ENCODE assay signal across 16 cellular contexts in genomic region chr12:67885370-67886169, GRCh38.
DNase-seq lines count a peak whose midpoint lies in the region; ATAC-seq, FAIRE-seq and TF ChIP-seq lines count a peak whose summit lies in the region.
"Had no signal": no experiment of that assay in that cellular context is flagged by ENCODE, and none has a peak within 500 bp of the region (broad histone marks: within the 10 kb centered on the region; RNA-seq: fewer than 3 reads in every experiment).

No MANE protein-coding gene starts in this region.

- H3K79me2 ChIP-seq in osteoblast (ENCODE audit: insufficient read depth, low read length) (no peaks in the 10 kb centered on the region), HepG2 (ENCODE audit: insufficient read depth, low read length) (no peaks in the 10 kb centered on the region)

- H3K4me3 ChIP-seq in AG09309 (ENCODE audit: control insufficient read depth, low read depth, low read length) (no peak overlapping the region), fibroblast of the aortic adventitia (ENCODE audit: low read depth, low read length) (no peak overlapping the region), osteoblast (ENCODE audit: insufficient read depth, low read length) (no peak overlapping the region), HepG2 (replicated peaks in 1 of 3; ENCODE audit: insufficient read depth in 1 of 3, low read depth in 2 of 3, low read length in 3 of 3) (no peak overlapping the region)

- H3K27me3 Mint-ChIP-seq in activated CD8-positive, alpha-beta T cell treated with anti-CD3 and anti-CD28 coated beads, Interleukin-2, amount 10 ng/mL, durations not matched to agents 7 days and 5 days (ENCODE audit: low read depth) = no peaks in the 10 kb centered on the region
- H3K27me3 Mint-ChIP-seq: activated CD8-positive, alpha-beta memory T cell treated with anti-CD3 and anti-CD28 coated beads, Interleukin-2, amount 10 ng/mL, durations not matched to agents 7 days and 5 days had no signal

- in situ Hi-C loops in HepG2 (cut with HindIII; ENCODE audit: extremely low pct_ligation_motif_present, low pct_unique_long_range_greater_than_20kb) = no loop called here

- peaks cover 10% of the 10 kb centered on the region for H3K4me1 ChIP-seq in osteoblast (ENCODE audit: insufficient read depth, low read length)
- H3K4me1 ChIP-seq in HepG2 (ENCODE audit: insufficient read depth, low read length) = no peaks in the 10 kb centered on the region

- H3K27me3 ChIP-seq in osteoblast (ENCODE audit: insufficient read depth, low read length) = no peaks in the 10 kb centered on the region
- H3K27me3 ChIP-seq in HepG2 (ENCODE audit: control insufficient read depth in 1 of 2, insufficient read depth in 2 of 2, low read length in 2 of 2) = no peaks in the 10 kb centered on the region

- 0% methylated on average over 7 of the region's 7 CpGs for WGBS in HepG2 (ENCODE audit: low lambda C conversion rate)

- no peak overlapping the region for H3K4me3 Mint-ChIP-seq in activated CD8-positive, alpha-beta T cell treated with anti-CD3 and anti-CD28 coated beads, Interleukin-2, amount 10 ng/mL, durations not matched to agents 7 days and 5 days
- H3K4me3 Mint-ChIP-seq: activated B cell treated with CpG ODN at 0.5 μM for 24 hours; activated CD8-positive, alpha-beta memory T cell treated with anti-CD3 and anti-CD28 coated beads, Interleukin-2, amount 10 ng/mL, durations not matched to agents 7 days and 5 days; T-helper 1 cell treated with Interleukin-12 subunit alpha and Interleukin-12 subunit beta and Interleukin-4 antibody, amounts not matched to agents 30 μg/mL and 1 μg/mL, for 36 hours had no signal

- H3K9me3 Mint-ChIP-seq in activated CD8-positive, alpha-beta T cell treated with anti-CD3 and anti-CD28 coated beads, Interleukin-2, amount 10 ng/mL, durations not matched to agents 7 days and 5 days (ENCODE audit: insufficient read depth) = no peaks in the 10 kb centered on the region
- H3K9me3 Mint-ChIP-seq: activated B cell treated with CpG ODN at 0.5 μM for 24 hours had no signal

- no peak overlapping the region for H3K27ac Mint-ChIP-seq in activated CD8-positive, alpha-beta T cell treated with anti-CD3 and anti-CD28 coated beads, Interleukin-2, amount 10 ng/mL, durations not matched to agents 7 days and 5 days
- H3K27ac Mint-ChIP-seq: activated B cell treated with CpG ODN at 0.5 μM for 24 hours; activated CD8-positive, alpha-beta memory T cell treated with anti-CD3 and anti-CD28 coated beads, Interleukin-2, amount 10 ng/mL, durations not matched to agents 7 days and 5 days; T-helper 1 cell treated with Interleukin-12 subunit alpha and Interleukin-12 subunit beta and Interleukin-4 antibody, amounts not matched to agents 30 μg/mL and 1 μg/mL, for 36 hours had no signal

- no TSS peak for BruUV-seq in HepG2 (replicated peaks; lab: Mats Ljungman, UMichigan)

- H3K4me1 Mint-ChIP-seq in activated CD8-positive, alpha-beta T cell treated with anti-CD3 and anti-CD28 coated beads, Interleukin-2, amount 10 ng/mL, durations not matched to agents 7 days and 5 days (ENCODE audit: low read depth) = peaks cover 1% of the 10 kb centered on the region
- H3K4me1 Mint-ChIP-seq: activated B cell treated with CpG ODN at 0.5 μM for 24 hours; activated CD8-positive, alpha-beta memory T cell treated with anti-CD3 and anti-CD28 coated beads, Interleukin-2, amount 10 ng/mL, durations not matched to agents 7 days and 5 days had no signal

- H3K9me3 ChIP-seq in osteoblast (ENCODE audit: low read depth, low read length) = no peaks in the 10 kb centered on the region
- H3K9me3 ChIP-seq in HepG2 (ENCODE audit: low read length) = no peaks in the 10 kb centered on the region

- DNase-seq in AG09309 (ENCODE audit: low read depth) (peak; percentile 11), HK-2 (ENCODE audit: unreplicated experiment) (peak; percentile 10), fibroblast of the aortic adventitia (ENCODE audit: low read depth) (peak; percentile 50), osteoblast (ENCODE audit: insufficient read length, low spot score, missing footprints) (no peak), DMS 273 (lab: John Stamatoyannopoulos, UW; ENCODE audit: unreplicated experiment) (no peak), HepG2 (ENCODE audit: low spot score) (no peak)
- no peak for DNase-seq in activated CD8-positive, alpha-beta T cell treated with anti-CD3 and anti-CD28 coated beads, Interleukin-2, amount 10 ng/mL, durations not matched to agents 7 days and 5 days
- DNase-seq: activated B cell treated with CpG ODN at 0.5 μM for 24 hours; activated CD8-positive, alpha-beta memory T cell treated with anti-CD3 and anti-CD28 coated beads, Interleukin-2, amount 10 ng/mL, durations not matched to agents 7 days and 5 days; activated gamma-delta T cell; GF-D8; NCI-H2107; NCI-H748 treated with DMSO at 0.1 percent for 48 hours had no signal

- no peaks in the 10 kb centered on the region for H3K36me3 Mint-ChIP-seq in activated CD8-positive, alpha-beta T cell treated with anti-CD3 and anti-CD28 coated beads, Interleukin-2, amount 10 ng/mL, durations not matched to agents 7 days and 5 days (ENCODE audit: low read depth)
- H3K36me3 Mint-ChIP-seq: activated CD8-positive, alpha-beta memory T cell treated with anti-CD3 and anti-CD28 coated beads, Interleukin-2, amount 10 ng/mL, durations not matched to agents 7 days and 5 days had no signal

- CTCF ChIA-PET in activated CD8-positive, alpha-beta T cell treated with anti-CD3 and anti-CD28 coated beads, Interleukin-2, amount 10 ng/mL, durations not matched to agents 7 days and 5 days (lab: Charles Lee) = no interaction called here
- CTCF ChIA-PET in HepG2 (lab: Yijun Ruan, JAX; ENCODE audit: low intra/inter-chr PET ratio, low total read pairs) = no interaction called here

- TF ChIP-seq RAD21 in HepG2 (CRISPR knock-in tag; IDR thresholded peaks at IDR 0.05) = no peak

- TF ChIP-seq CTCF in AG09309 (IDR thresholded peaks at IDR 0.05; ENCODE audit: control insufficient read depth, insufficient read depth, low read depth, low read length, missing control alignments) = no peak
- no peak for TF ChIP-seq CTCF in fibroblast of the aortic adventitia (IDR thresholded peaks at IDR 0.05; ENCODE audit: insufficient read depth, low read length)
- no peak for TF ChIP-seq CTCF in osteoblast (IDR thresholded peaks at IDR 0.05; ENCODE audit: extremely low read depth, low read depth, low read length)
- TF ChIP-seq CTCF in HepG2 (CRISPR knock-in tag; IDR thresholded peaks at IDR 0.05) = no peak

- TF ChIP-seq EP300 in HepG2 (IDR thresholded peaks at IDR 0.05; ENCODE audit: low read depth in 2 of 2, low read length in 2 of 2) (no peak), HepG2 (CRISPR knock-in tag; IDR thresholded peaks at IDR 0.05; ENCODE audit: borderline replicate concordance) (no peak)

- no peak for FAIRE-seq in HepG2 (lab: Jason Lieb, UNC)

- no peaks in the 10 kb centered on the region for H4K20me1 ChIP-seq in osteoblast (ENCODE audit: insufficient read depth, low read length)
- H4K20me1 ChIP-seq in HepG2 (ENCODE audit: insufficient read depth, low read length) = no peaks in the 10 kb centered on the region

- H3K9ac ChIP-seq in HepG2 (ENCODE audit: insufficient read depth, low read depth, low read length) = no peak overlapping the region

- ATAC-seq in HG02642 (IDR thresholded peaks at IDR 0.05; ENCODE audit: poor library complexity, unreplicated experiment) (no peak), HepG2 (no peak)
- ATAC-seq in activated CD8-positive, alpha-beta T cell treated with anti-CD3 and anti-CD28 coated beads, Interleukin-2, amount 10 ng/mL, durations not matched to agents 7 days and 5 days = no peak
- ATAC-seq: activated CD8-positive, alpha-beta memory T cell treated with anti-CD3 and anti-CD28 coated beads, Interleukin-2, amount 10 ng/mL, durations not matched to agents 7 days and 5 days; Panc1 had no signal

- TF ChIP-seq POLR2A in HepG2 (IDR thresholded peaks at IDR 0.05; ENCODE audit: insufficient read depth in 1 of 2, low read depth in 2 of 2, low read length in 2 of 2) = no peak

- H3K27ac ChIP-seq in osteoblast (ENCODE audit: low read depth, low read length) = no peak overlapping the region
- H3K27ac ChIP-seq in HepG2 (ENCODE audit: extremely low read length, insufficient read depth, low read length) = no peak overlapping the region

- intact Hi-C loops in HepG2 (cut with micrococcal nuclease; ENCODE audit: unreplicated experiment) = no loop called here

- POLR2A ChIA-PET in activated CD8-positive, alpha-beta T cell treated with anti-CD3 and anti-CD28 coated beads, Interleukin-2, amount 10 ng/mL, durations not matched to agents 7 days and 5 days (lab: Charles Lee) = no interaction called here
- POLR2A ChIA-PET in HepG2 (lab: Yijun Ruan, JAX) = no interaction called here

- H3K4me2 ChIP-seq in osteoblast (ENCODE audit: insufficient read depth, low read length) (peak overlapping the region; percentile 41), HepG2 (ENCODE audit: low read depth, low read length) (no peak overlapping the region)

- H2AFZ ChIP-seq in osteoblast (ENCODE audit: low read length) = peak overlapping the region; percentile 76
- H2AFZ ChIP-seq in HepG2 (ENCODE audit: low read length) = no peak overlapping the region

- H3K36me3 ChIP-seq in osteoblast (ENCODE audit: insufficient read depth, low read length) (no peaks in the 10 kb centered on the region), HepG2 (replicated peaks in 1 of 2; ENCODE audit: control insufficient read depth in 1 of 2, insufficient read depth in 2 of 2, low read length in 2 of 2) (no peaks in the 10 kb centered on the region)

TF ChIP-seq in HepG2, 621 proteins besides CTCF, POLR2A, EP300 and RAD21 (continues in another document):
- TF ChIP-seq RCOR2 (CRISPR knock-in tag; IDR thresholded peaks at IDR 0.05) (no peak), KLF12 (CRISPR knock-in tag; IDR thresholded peaks at IDR 0.05; ENCODE audit: borderline replicate concordance) (no peak), TRAFD1 (CRISPR knock-in tag; IDR thresholded peaks at IDR 0.05; ENCODE audit: borderline replicate concordance) (no peak), ZMYM2 (CRISPR knock-in tag; IDR thresholded peaks at IDR 0.05) (no peak), HNRNPUL1 (IDR thresholded peaks at IDR 0.05; ENCODE audit: low read depth, low read length) (no peak), ZNF350 (CRISPR knock-in tag; IDR thresholded peaks at IDR 0.05; ENCODE audit: borderline replicate concordance, low read depth) (no peak), ATRX (CRISPR knock-in tag; IDR thresholded peaks at IDR 0.05; ENCODE audit: borderline replicate concordance) (no peak)

Comparison
In these comparisons a context has a peak if more than half of its experiments do, and no peak if none do; other contexts are left out.
1. DNase-seq: peak in AG09309 (single experiment), HK-2 (single experiment) and fibroblast of the aortic adventitia (single experiment); none in osteoblast (single experiment), DMS 273 (single experiment), activated CD8-positive, alpha-beta T cell treated with anti-CD3 and anti-CD28 coated beads, Interleukin-2, amount 10 ng/mL, durations not matched to agents 7 days and 5 days (single experiment) and HepG2 (single experiment).